Comparison of ENCODE assay signal across 14 cellular contexts in genomic region chr3:175266993-175267960, GRCh38.
DNase-seq lines count a peak whose midpoint lies in the region; FAIRE-seq and TF ChIP-seq lines count a peak whose summit lies in the region.
"Had no signal": no experiment of that assay in that cellular context is flagged by ENCODE, and none has a peak within 500 bp of the region (broad histone marks: within the 10 kb centered on the region; RNA-seq: fewer than 3 reads in every experiment).

No MANE protein-coding gene starts in this region.

- H3K79me2 ChIP-seq in OCI-LY3 (ENCODE audit: low read length), result peaks cover 86% of the 10 kb centered on the region

- H3K36me3 ChIP-seq in OCI-LY3 (replicated peaks; ENCODE audit: low read depth, low read length), result peaks cover 38% of the 10 kb centered on the region
- no peaks in the 10 kb centered on the region for H3K36me3 ChIP-seq in skeletal muscle satellite cell (ENCODE audit: insufficient read depth, low read length)
- H3K36me3 ChIP-seq: colonic mucosa had no signal

- H3K27ac ChIP-seq in OCI-LY3 (ENCODE audit: low read length), result peak overlapping the region; percentile 62
- peak overlapping the region; percentile 65 for H3K27ac ChIP-seq in epithelial cell of prostate
- H3K27ac ChIP-seq: colonic mucosa, KMS-11 had no signal

- no peak for TF ChIP-seq POLR2A in GM12892 (IDR thresholded peaks at IDR 0.05; ENCODE audit: low read depth, low read length)

- H3K9me3 ChIP-seq in OCI-LY3 (ENCODE audit: insufficient read depth, low read length), result no peaks in the 10 kb centered on the region
- no peaks in the 10 kb centered on the region for H3K9me3 ChIP-seq in skeletal muscle satellite cell (replicated peaks; ENCODE audit: low read length)
- H3K9me3 ChIP-seq: colonic mucosa had no signal

- H3K4me3 ChIP-seq in GM12865 (ENCODE audit: low read depth, low read length) (peak overlapping the region; percentile 34; the same call in 1 of the 2 replicates), OCI-LY3 (ENCODE audit: low read length) (peak overlapping the region; percentile 20), skeletal muscle satellite cell (ENCODE audit: low read length) (peak overlapping the region; percentile 2)
- H3K4me3 ChIP-seq: colonic mucosa, lung had no signal

- peaks cover 7% of the 10 kb centered on the region for H4K20me1 ChIP-seq in OCI-LY3 (ENCODE audit: insufficient read depth, low read length)

- H3K4me2 ChIP-seq in OCI-LY3 (ENCODE audit: low read length) (peak overlapping the region; percentile 45), skeletal muscle satellite cell (ENCODE audit: low read length) (peak overlapping the region; percentile 56)
- H3K4me2 ChIP-seq: KMS-11 had no signal

- H3K4me1 ChIP-seq in OCI-LY3 (ENCODE audit: low read length), result peaks cover 41% of the 10 kb centered on the region
- peaks cover 31% of the 10 kb centered on the region for H3K4me1 ChIP-seq in skeletal muscle satellite cell (ENCODE audit: control insufficient read depth, insufficient read depth, low read length)
- H3K4me1 ChIP-seq: colonic mucosa had no signal

- FAIRE-seq in GM12892 (lab: Jason Lieb, UNC), result no peak

- H3K27me3 ChIP-seq in OCI-LY3 (ENCODE audit: low read depth, low read length) (no peaks in the 10 kb centered on the region), skeletal muscle satellite cell (ENCODE audit: control insufficient read depth, insufficient read depth, low read length) (no peaks in the 10 kb centered on the region)
- H3K27me3 ChIP-seq: colonic mucosa had no signal

- H3K9ac ChIP-seq in OCI-LY3 (ENCODE audit: low read length), result no peak overlapping the region
- H3K9ac ChIP-seq in skeletal muscle satellite cell (ENCODE audit: low read depth, low read length), result peak overlapping the region; percentile 75
- H3K9ac ChIP-seq: KMS-11 had no signal

- H2AFZ ChIP-seq in OCI-LY3 (ENCODE audit: low read depth, low read length), result no peak overlapping the region

- DNase-seq in GM12865 (ENCODE audit: low read depth), result no peak
- no peak for DNase-seq in epithelial cell of prostate (ENCODE audit: low read depth, low spot score)
- DNase-seq in GM12892 (ENCODE audit: insufficient read length), result no peak
- no peak for DNase-seq in Kasumi-1 (lab: John Stamatoyannopoulos, UW)
- DNase-seq in stimulated activated naive CD4-positive, alpha-beta T cell (lab: John Stamatoyannopoulos, UW), result no peak
- no peak for DNase-seq in middle frontal gyrus (ENCODE audit: extremely low spot score, low spot score)
- DNase-seq: colonic mucosa, NCI-H446 treated with DMSO at 0.1 percent for 48 hours, OCI-M1, T-cell had no signal

- no peak for TF ChIP-seq CTCF in GM12865 (IDR thresholded peaks at IDR 0.05; ENCODE audit: insufficient read depth, low read depth, low read length, missing control alignments)
- no peak for TF ChIP-seq CTCF in OCI-LY3 (IDR thresholded peaks at IDR 0.05; ENCODE audit: low read depth, low read length)
